In genomic region chr3:189708375-189708774, GRCh38 we compare ENCODE assay signal across 1 cellular context.
TF ChIP-seq lines count a peak whose summit lies in the region.

No MANE protein-coding gene starts in this region.

TF ChIP-seq in GM12878, 131 proteins besides CTCF, POLR2A, EP300 and RAD21 (continued from another document):
- peak; percentile 29 for TF ChIP-seq MEF2B (IDR thresholded peaks at IDR 0.05; ENCODE audit: partially characterized antibody, poor library complexity, severe bottlenecking)
- TF ChIP-seq SMC3 (IDR thresholded peaks at IDR 0.05; ENCODE audit: borderline replicate concordance, low read length) = no peak
- TF ChIP-seq CREB1 (IDR thresholded peaks at IDR 0.05; ENCODE audit: low read depth) = 0 out of 2 replicates have a peak, but pooled peaks have one; percentile 9
- TF ChIP-seq SP1 (IDR thresholded peaks at IDR 0.05; ENCODE audit: low read depth, low read length) = no peak
- TF ChIP-seq NR2F1 (conservative IDR thresholded peaks at IDR 0.05) = no peak
- TF ChIP-seq PML (IDR thresholded peaks at IDR 0.05; ENCODE audit: low read length) = no peak
- TF ChIP-seq MEF2A (IDR thresholded peaks at IDR 0.05; ENCODE audit: insufficient read depth, low read depth, low read length) = 0 out of 2 replicates have a peak, but pooled peaks have one; percentile 19
- TF ChIP-seq TCF7 (IDR thresholded peaks at IDR 0.05; ENCODE audit: borderline replicate concordance) = 0 out of 2 replicates have a peak, but pooled peaks have one; percentile 23
- TF ChIP-seq ATF7 (IDR thresholded peaks at IDR 0.05; ENCODE audit: low read depth) = no peak
- no peak for TF ChIP-seq NKRF (conservative IDR thresholded peaks at IDR 0.05)
- no peak for TF ChIP-seq EGR1 (IDR thresholded peaks at IDR 0.05; ENCODE audit: borderline replicate concordance in 1 of 2, low read depth in 2 of 2, low read length in 2 of 2)
- no peak for TF ChIP-seq RELB (IDR thresholded peaks at IDR 0.05; ENCODE audit: low read depth)
- no peak for TF ChIP-seq JUNB (IDR thresholded peaks at IDR 0.05)
- peak; percentile 70; the same call in 1 of the 2 replicates for TF ChIP-seq CBFB (IDR thresholded peaks at IDR 0.05; ENCODE audit: low read depth)
- TF ChIP-seq MTA3 (IDR thresholded peaks at IDR 0.05; ENCODE audit: borderline replicate concordance, low read length) = no peak
- no peak for TF ChIP-seq POLR2AphosphoS2 (IDR thresholded peaks at IDR 0.05; ENCODE audit: low read depth, low read length)
- TF ChIP-seq, protein P1, sequence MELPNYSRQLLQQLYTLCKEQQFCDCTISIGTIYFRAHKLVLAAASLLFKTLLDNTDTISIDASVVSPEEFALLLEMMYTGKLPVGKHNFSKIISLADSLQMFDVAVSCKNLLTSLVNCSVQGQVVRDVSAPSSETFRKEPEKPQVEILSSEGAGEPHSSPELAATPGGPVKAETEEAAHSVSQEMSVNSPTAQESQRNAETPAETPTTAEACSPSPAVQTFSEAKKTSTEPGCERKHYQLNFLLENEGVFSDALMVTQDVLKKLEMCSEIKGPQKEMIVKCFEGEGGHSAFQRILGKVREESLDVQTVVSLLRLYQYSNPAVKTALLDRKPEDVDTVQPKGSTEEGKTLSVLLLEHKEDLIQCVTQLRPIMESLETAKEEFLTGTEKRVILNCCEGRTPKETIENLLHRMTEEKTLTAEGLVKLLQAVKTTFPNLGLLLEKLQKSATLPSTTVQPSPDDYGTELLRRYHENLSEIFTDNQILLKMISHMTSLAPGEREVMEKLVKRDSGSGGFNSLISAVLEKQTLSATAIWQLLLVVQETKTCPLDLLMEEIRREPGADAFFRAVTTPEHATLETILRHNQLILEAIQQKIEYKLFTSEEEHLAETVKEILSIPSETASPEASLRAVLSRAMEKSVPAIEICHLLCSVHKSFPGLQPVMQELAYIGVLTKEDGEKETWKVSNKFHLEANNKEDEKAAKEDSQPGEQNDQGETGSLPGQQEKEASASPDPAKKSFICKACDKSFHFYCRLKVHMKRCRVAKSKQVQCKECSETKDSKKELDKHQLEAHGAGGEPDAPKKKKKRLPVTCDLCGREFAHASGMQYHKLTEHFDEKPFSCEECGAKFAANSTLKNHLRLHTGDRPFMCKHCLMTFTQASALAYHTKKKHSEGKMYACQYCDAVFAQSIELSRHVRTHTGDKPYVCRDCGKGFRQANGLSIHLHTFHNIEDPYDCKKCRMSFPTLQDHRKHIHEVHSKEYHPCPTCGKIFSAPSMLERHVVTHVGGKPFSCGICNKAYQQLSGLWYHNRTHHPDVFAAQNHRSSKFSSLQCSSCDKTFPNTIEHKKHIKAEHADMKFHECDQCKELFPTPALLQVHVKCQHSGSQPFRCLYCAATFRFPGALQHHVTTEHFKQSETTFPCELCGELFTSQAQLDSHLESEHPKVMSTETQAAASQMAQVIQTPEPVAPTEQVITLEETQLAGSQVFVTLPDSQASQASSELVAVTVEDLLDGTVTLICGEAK (IDR thresholded peaks at IDR 0.05; ENCODE audit: borderline replicate concordance) = no peak
- TF ChIP-seq SMARCA5 (IDR thresholded peaks at IDR 0.05) = no peak
- no peak for TF ChIP-seq DPF2 (IDR thresholded peaks at IDR 0.05)
- TF ChIP-seq ZZZ3 (IDR thresholded peaks at IDR 0.05; ENCODE audit: control insufficient read depth, insufficient read length, low read depth) = no peak
- TF ChIP-seq RELA (IDR thresholded peaks at IDR 0.05; ENCODE audit: borderline replicate concordance, partially characterized antibody) = no peak
- TF ChIP-seq TBL1XR1 (IDR thresholded peaks at IDR 0.05; ENCODE audit: low read depth, low read length) = no peak
- no peak for TF ChIP-seq STAT3 (IDR thresholded peaks at IDR 0.05; ENCODE audit: low read depth, low read length)
- no peak for TF ChIP-seq HCFC1 (IDR thresholded peaks at IDR 0.05; ENCODE audit: low read length)
- no peak for TF ChIP-seq CREM (IDR thresholded peaks at IDR 0.05; ENCODE audit: low read depth)
- no peak for TF ChIP-seq ETV6 (conservative IDR thresholded peaks at IDR 0.05 in 1 of 2, IDR thresholded peaks at IDR 0.05 in 1 of 2; ENCODE audit: borderline replicate concordance in 1 of 2, low read depth in 1 of 2)
- TF ChIP-seq KAT2A (conservative IDR thresholded peaks at IDR 0.05; ENCODE audit: control insufficient read depth, low read depth, low read length) = no peak
- TF ChIP-seq TCF3 (IDR thresholded peaks at IDR 0.05; ENCODE audit: borderline replicate concordance, insufficient read depth, low read depth, low read length) = no peak
- peak; percentile 81 to 85 for TF ChIP-seq BHLHE40 (IDR thresholded peaks at IDR 0.05; ENCODE audit: borderline replicate concordance in 1 of 2, low read depth in 2 of 2, low read length in 1 of 2)
- TF ChIP-seq RUNX3 (IDR thresholded peaks at IDR 0.05; ENCODE audit: low read length) = peak; percentile 85
- no peak for TF ChIP-seq SPI1 (IDR thresholded peaks at IDR 0.05; ENCODE audit: borderline replicate concordance, insufficient read depth, low read depth, low read length)
- TF ChIP-seq ASH2L (IDR thresholded peaks at IDR 0.05; ENCODE audit: borderline replicate concordance, low read depth) = no peak
- 0 out of 4 replicates have a peak, but pooled peaks of 1 of the 2 experiments have one; percentile 19 for TF ChIP-seq IKZF2 (IDR thresholded peaks at IDR 0.05)
- no peak for TF ChIP-seq YBX1 (IDR thresholded peaks at IDR 0.05)
- no peak for TF ChIP-seq SREBF1 (IDR thresholded peaks at IDR 0.05; ENCODE audit: low read length)
- no peak for TF ChIP-seq EZH2 (IDR thresholded peaks at IDR 0.05; ENCODE audit: borderline replicate concordance, control insufficient read depth, low read depth, low read length)
- TF ChIP-seq CUX1 (IDR thresholded peaks at IDR 0.05; ENCODE audit: insufficient replicate concordance, low read depth, low read length) = no peak
- TF ChIP-seq CEBPB (IDR thresholded peaks at IDR 0.05; ENCODE audit: borderline replicate concordance in 1 of 2, low read depth in 2 of 2, low read length in 2 of 2) = no peak
- TF ChIP-seq NFIC (IDR thresholded peaks at IDR 0.05; ENCODE audit: low read depth, low read length) = peak; percentile 58; the same call in 1 of the 2 replicates
